1 cellular context compared by ENCODE assay signal in the genomic region with DNA sequence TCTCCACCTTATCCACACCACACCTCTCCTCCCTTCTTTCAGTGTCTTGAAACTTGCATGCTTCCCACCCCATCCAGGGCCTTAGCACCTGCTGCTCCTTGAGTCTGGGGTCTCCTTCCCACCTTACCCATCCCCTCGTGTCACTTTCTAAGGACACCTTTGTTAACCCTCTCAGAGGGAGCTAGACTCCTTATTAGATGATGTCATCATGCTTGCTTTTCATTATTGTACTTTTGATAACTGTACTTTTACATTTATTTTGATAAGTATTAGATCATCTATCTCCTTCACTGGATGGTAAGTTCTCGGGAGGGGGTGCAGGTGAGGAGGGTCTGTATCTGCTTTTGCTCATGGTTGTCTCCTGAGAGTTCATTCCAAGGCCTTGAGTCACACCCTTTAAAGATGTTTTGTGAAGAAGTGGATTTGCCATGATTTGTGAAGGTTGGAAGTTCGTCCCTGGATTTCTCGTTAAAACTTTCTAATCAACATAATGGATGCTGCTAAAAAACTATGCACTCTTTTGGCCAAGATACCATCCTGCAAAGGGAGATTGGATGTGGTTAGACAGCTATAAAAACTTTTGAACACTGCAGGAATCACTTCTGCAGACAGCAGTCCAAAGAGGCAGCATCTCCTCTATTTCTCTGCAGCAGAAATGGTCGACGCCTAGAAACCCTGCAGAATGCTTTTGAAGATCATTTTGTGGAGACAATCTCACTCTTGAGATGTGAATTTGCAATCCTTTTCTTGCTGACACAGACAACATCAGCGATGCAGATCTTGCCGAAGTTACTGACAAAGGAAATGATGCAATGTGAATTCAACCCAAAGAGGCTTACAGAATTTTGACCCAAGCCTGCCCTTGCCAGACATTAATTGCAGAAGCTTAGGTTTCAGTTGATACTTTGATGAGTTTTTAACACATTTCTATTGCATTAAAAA.
TF ChIP-seq lines count a peak whose summit lies in the region.

No MANE protein-coding gene starts in this region.

TF ChIP-seq in K562, 482 proteins besides CTCF, POLR2A, EP300 and RAD21 (continued from another document):
- TF ChIP-seq, protein P1, sequence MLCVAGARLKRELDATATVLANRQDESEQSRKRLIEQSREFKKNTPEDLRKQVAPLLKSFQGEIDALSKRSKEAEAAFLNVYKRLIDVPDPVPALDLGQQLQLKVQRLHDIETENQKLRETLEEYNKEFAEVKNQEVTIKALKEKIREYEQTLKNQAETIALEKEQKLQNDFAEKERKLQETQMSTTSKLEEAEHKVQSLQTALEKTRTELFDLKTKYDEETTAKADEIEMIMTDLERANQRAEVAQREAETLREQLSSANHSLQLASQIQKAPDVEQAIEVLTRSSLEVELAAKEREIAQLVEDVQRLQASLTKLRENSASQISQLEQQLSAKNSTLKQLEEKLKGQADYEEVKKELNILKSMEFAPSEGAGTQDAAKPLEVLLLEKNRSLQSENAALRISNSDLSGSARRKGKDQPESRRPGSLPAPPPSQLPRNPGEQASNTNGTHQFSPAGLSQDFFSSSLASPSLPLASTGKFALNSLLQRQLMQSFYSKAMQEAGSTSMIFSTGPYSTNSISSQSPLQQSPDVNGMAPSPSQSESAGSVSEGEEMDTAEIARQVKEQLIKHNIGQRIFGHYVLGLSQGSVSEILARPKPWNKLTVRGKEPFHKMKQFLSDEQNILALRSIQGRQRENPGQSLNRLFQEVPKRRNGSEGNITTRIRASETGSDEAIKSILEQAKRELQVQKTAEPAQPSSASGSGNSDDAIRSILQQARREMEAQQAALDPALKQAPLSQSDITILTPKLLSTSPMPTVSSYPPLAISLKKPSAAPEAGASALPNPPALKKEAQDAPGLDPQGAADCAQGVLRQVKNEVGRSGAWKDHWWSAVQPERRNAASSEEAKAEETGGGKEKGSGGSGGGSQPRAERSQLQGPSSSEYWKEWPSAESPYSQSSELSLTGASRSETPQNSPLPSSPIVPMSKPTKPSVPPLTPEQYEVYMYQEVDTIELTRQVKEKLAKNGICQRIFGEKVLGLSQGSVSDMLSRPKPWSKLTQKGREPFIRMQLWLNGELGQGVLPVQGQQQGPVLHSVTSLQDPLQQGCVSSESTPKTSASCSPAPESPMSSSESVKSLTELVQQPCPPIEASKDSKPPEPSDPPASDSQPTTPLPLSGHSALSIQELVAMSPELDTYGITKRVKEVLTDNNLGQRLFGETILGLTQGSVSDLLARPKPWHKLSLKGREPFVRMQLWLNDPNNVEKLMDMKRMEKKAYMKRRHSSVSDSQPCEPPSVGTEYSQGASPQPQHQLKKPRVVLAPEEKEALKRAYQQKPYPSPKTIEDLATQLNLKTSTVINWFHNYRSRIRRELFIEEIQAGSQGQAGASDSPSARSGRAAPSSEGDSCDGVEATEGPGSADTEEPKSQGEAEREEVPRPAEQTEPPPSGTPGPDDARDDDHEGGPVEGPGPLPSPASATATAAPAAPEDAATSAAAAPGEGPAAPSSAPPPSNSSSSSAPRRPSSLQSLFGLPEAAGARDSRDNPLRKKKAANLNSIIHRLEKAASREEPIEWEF (CRISPR knock-in tag; IDR thresholded peaks at IDR 0.05), result no peak
- peak; percentile 13; the same call in 1 of the 2 replicates for TF ChIP-seq ATF7 (IDR thresholded peaks at IDR 0.05)
- TF ChIP-seq, protein P2, sequence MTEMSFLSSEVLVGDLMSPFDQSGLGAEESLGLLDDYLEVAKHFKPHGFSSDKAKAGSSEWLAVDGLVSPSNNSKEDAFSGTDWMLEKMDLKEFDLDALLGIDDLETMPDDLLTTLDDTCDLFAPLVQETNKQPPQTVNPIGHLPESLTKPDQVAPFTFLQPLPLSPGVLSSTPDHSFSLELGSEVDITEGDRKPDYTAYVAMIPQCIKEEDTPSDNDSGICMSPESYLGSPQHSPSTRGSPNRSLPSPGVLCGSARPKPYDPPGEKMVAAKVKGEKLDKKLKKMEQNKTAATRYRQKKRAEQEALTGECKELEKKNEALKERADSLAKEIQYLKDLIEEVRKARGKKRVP (CRISPR knock-in tag; IDR thresholded peaks at IDR 0.05), result peak; percentile 91
- no peak for TF ChIP-seq KLF16 (IDR thresholded peaks at IDR 0.05)
- 0 out of 2 replicates have a peak, but pooled peaks have one; percentile 28 for TF ChIP-seq ZNF41 (CRISPR knock-in tag; conservative IDR thresholded peaks at IDR 0.05)
- TF ChIP-seq, protein P3, sequence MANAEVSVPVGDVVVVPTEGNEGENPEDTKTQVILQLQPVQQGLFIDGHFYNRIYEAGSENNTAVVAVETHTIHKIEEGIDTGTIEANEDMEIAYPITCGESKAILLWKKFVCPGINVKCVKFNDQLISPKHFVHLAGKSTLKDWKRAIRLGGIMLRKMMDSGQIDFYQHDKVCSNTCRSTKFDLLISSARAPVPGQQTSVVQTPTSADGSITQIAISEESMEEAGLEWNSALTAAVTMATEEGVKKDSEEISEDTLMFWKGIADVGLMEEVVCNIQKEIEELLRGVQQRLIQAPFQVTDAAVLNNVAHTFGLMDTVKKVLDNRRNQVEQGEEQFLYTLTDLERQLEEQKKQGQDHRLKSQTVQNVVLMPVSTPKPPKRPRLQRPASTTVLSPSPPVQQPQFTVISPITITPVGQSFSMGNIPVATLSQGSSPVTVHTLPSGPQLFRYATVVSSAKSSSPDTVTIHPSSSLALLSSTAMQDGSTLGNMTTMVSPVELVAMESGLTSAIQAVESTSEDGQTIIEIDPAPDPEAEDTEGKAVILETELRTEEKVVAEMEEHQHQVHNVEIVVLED (CRISPR knock-in tag; IDR thresholded peaks at IDR 0.05), result 0 out of 2 replicates have a peak, but pooled peaks have one; percentile 13
- no peak for TF ChIP-seq NFYB (IDR thresholded peaks at IDR 0.05; ENCODE audit: extremely low read depth, insufficient read length)
- no peak for TF ChIP-seq ZNF143 (CRISPR knock-in tag; IDR thresholded peaks at IDR 0.05)
- no peak for TF ChIP-seq FIP1L1 (IDR thresholded peaks at IDR 0.05; ENCODE audit: low read depth, low read length, poor library complexity, severe bottlenecking)
- TF ChIP-seq ZNF766 (CRISPR knock-in tag; conservative IDR thresholded peaks at IDR 0.05), result 0 out of 2 replicates have a peak, but pooled peaks have one; percentile 10
- TF ChIP-seq, protein P4, sequence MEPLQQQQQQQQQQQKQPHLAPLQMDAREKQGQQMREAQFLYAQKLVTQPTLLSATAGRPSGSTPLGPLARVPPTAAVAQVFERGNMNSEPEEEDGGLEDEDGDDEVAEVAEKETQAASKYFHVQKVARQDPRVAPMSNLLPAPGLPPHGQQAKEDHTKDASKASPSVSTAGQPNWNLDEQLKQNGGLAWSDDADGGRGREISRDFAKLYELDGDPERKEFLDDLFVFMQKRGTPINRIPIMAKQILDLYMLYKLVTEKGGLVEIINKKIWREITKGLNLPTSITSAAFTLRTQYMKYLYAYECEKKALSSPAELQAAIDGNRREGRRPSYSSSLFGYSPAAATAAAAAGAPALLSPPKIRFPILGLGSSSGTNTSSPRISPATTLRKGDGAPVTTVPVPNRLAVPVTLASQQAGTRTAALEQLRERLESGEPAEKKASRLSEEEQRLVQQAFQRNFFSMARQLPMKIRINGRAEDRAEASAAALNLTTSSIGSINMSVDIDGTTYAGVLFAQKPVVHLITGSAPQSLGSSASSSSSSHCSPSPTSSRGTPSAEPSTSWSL (CRISPR knock-in tag; IDR thresholded peaks at IDR 0.05; ENCODE audit: borderline replicate concordance), result no peak
- TF ChIP-seq PHF8 (IDR thresholded peaks at IDR 0.05; ENCODE audit: borderline replicate concordance, low read length), result no peak
- no peak for TF ChIP-seq JUN (IDR thresholded peaks at IDR 0.05; ENCODE audit: borderline replicate concordance, low read depth, low read length)
- TF ChIP-seq JUN (CRISPR knock-in tag; IDR thresholded peaks at IDR 0.05; ENCODE audit: borderline replicate concordance), result no peak
- TF ChIP-seq ZSCAN32 (CRISPR knock-in tag; IDR thresholded peaks at IDR 0.05), result 0 out of 2 replicates have a peak, but pooled peaks have one; percentile 56
- TF ChIP-seq SMC3 (conservative IDR thresholded peaks at IDR 0.05; ENCODE audit: insufficient read depth, low read depth, low read length), result no peak
- TF ChIP-seq, protein P5, sequence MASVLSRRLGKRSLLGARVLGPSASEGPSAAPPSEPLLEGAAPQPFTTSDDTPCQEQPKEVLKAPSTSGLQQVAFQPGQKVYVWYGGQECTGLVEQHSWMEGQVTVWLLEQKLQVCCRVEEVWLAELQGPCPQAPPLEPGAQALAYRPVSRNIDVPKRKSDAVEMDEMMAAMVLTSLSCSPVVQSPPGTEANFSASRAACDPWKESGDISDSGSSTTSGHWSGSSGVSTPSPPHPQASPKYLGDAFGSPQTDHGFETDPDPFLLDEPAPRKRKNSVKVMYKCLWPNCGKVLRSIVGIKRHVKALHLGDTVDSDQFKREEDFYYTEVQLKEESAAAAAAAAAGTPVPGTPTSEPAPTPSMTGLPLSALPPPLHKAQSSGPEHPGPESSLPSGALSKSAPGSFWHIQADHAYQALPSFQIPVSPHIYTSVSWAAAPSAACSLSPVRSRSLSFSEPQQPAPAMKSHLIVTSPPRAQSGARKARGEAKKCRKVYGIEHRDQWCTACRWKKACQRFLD (CRISPR knock-in tag; IDR thresholded peaks at IDR 0.05), result 0 out of 2 replicates have a peak, but pooled peaks have one; percentile 38
- TF ChIP-seq SNIP1 (IDR thresholded peaks at IDR 0.05; ENCODE audit: low read depth), result no peak
- no peak for TF ChIP-seq CEBPG (CRISPR knock-in tag; IDR thresholded peaks at IDR 0.05)
- TF ChIP-seq CEBPG (tag; conservative IDR thresholded peaks at IDR 0.05 in 1 of 2, IDR thresholded peaks at IDR 0.05 in 1 of 2), result peak; percentile 87 to 92
- TF ChIP-seq FOXA3 (CRISPR knock-in tag; conservative IDR thresholded peaks at IDR 0.05 in 1 of 2, IDR thresholded peaks at IDR 0.05 in 1 of 2), result no peak
- TF ChIP-seq ZFX (CRISPR knock-in tag; IDR thresholded peaks at IDR 0.05), result no peak
- TF ChIP-seq, protein P6, sequence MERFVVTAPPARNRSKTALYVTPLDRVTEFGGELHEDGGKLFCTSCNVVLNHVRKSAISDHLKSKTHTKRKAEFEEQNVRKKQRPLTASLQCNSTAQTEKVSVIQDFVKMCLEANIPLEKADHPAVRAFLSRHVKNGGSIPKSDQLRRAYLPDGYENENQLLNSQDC (CRISPR knock-in tag; IDR thresholded peaks at IDR 0.05), result no peak
- TF ChIP-seq SMAD3 (CRISPR knock-in tag; conservative IDR thresholded peaks at IDR 0.05), result no peak
- peak; percentile 63 for TF ChIP-seq GABPA (tag; conservative IDR thresholded peaks at IDR 0.05; ENCODE audit: low read depth)
TF ChIP-seq in K562: peak in this region for 11.
